8 cellular contexts compared by ENCODE assay signal in genomic region chr5:79200573-79201183, GRCh38. TPM values are rescaled to one million over a fixed set of nuclear protein-coding genes. Genes with fewer than 3 reads are reported as not detected.
DNase-seq lines count a peak whose midpoint lies in the region; ATAC-seq and TF ChIP-seq lines count a peak whose summit lies in the region.

No MANE protein-coding gene starts in this region.

- no peaks in the 10 kb centered on the region for H3K9me3 Mint-ChIP-seq in naive B cell
- H3K9me3 Mint-ChIP-seq in activated CD4-positive, alpha-beta T cell treated with anti-CD3 and anti-CD28 coated beads, Interleukin-2, amount 10 ng/mL, durations not matched to agents 24 days and 14 days, result no peaks in the 10 kb centered on the region
- H3K9me3 Mint-ChIP-seq in activated CD8-positive, alpha-beta memory T cell treated with anti-CD3 and anti-CD28 coated beads, Interleukin-2, amount 10 ng/mL, durations not matched to agents 7 days and 5 days (ENCODE audit: low read depth), result no peaks in the 10 kb centered on the region

- DNase-seq in EL (peak; percentile 18), HuH-7.5 (ENCODE audit: low spot score) (peak; percentile 25), astrocyte of the spinal cord (ENCODE audit: low read depth, low spot score) (no peak), naive B cell (no peak)
- no peak for DNase-seq in activated CD4-positive, alpha-beta T cell treated with anti-CD3 and anti-CD28 coated beads, Interleukin-2, amount 10 ng/mL, durations not matched to agents 24 days and 14 days
- no peak for DNase-seq in activated CD8-positive, alpha-beta memory T cell treated with anti-CD3 and anti-CD28 coated beads, Interleukin-2, amount 10 ng/mL, durations not matched to agents 7 days and 5 days

- no peaks in the 10 kb centered on the region for H3K36me3 Mint-ChIP-seq in naive B cell
- H3K36me3 Mint-ChIP-seq in activated CD4-positive, alpha-beta T cell treated with anti-CD3 and anti-CD28 coated beads, Interleukin-2, amount 10 ng/mL, durations not matched to agents 24 days and 14 days (ENCODE audit: low read depth), result no peaks in the 10 kb centered on the region
- no peaks in the 10 kb centered on the region for H3K36me3 Mint-ChIP-seq in activated CD8-positive, alpha-beta memory T cell treated with anti-CD3 and anti-CD28 coated beads, Interleukin-2, amount 10 ng/mL, durations not matched to agents 7 days and 5 days

- peak; percentile 69 for TF ChIP-seq CTCF in astrocyte of the spinal cord (IDR thresholded peaks at IDR 0.05; ENCODE audit: low read depth, low read length)

- intact Hi-C loops in activated CD4-positive, alpha-beta T cell treated with anti-CD3 and anti-CD28 coated beads, Interleukin-2, amount 10 ng/mL, durations not matched to agents 24 days and 14 days (cut with micrococcal nuclease), result no loop called here

- H3K4me3 ChIP-seq in astrocyte of the spinal cord (ENCODE audit: low read depth, low read length), result no peak overlapping the region

- peak; percentile 41 to 56 for ATAC-seq in naive B cell (ENCODE audit: low read depth in 2 of 2)
- ATAC-seq in GM21526 (IDR thresholded peaks at IDR 0.05; ENCODE audit: low FRiP score, unreplicated experiment), result no peak
- ATAC-seq in activated CD8-positive, alpha-beta memory T cell treated with anti-CD3 and anti-CD28 coated beads, Interleukin-2, amount 10 ng/mL, durations not matched to agents 7 days and 5 days, result no peak
- no peak for ATAC-seq in GM21390 (IDR thresholded peaks at IDR 0.05; ENCODE audit: unreplicated experiment)

- no peak overlapping the region for H3K27ac Mint-ChIP-seq in naive B cell
- H3K27ac Mint-ChIP-seq in activated CD4-positive, alpha-beta T cell treated with anti-CD3 and anti-CD28 coated beads, Interleukin-2, amount 10 ng/mL, durations not matched to agents 24 days and 14 days, result no peak overlapping the region
- H3K27ac Mint-ChIP-seq in activated CD8-positive, alpha-beta memory T cell treated with anti-CD3 and anti-CD28 coated beads, Interleukin-2, amount 10 ng/mL, durations not matched to agents 7 days and 5 days, result no peak overlapping the region

- CTCF ChIA-PET in activated CD8-positive, alpha-beta memory T cell treated with anti-CD3 and anti-CD28 coated beads, Interleukin-2, amount 10 ng/mL, durations not matched to agents 7 days and 5 days (lab: Charles Lee), result interaction anchor here (0.9 to 1.4 kb wide), 2 partner anchors 34 to 68 kb away, joined by 3 read pairs; no protein-coding TSS in a partner anchor

- H3K4me3 Mint-ChIP-seq in naive B cell, result no peak overlapping the region
- H3K4me3 Mint-ChIP-seq in activated CD4-positive, alpha-beta T cell treated with anti-CD3 and anti-CD28 coated beads, Interleukin-2, amount 10 ng/mL, durations not matched to agents 24 days and 14 days, result no peak overlapping the region
- H3K4me3 Mint-ChIP-seq in activated CD8-positive, alpha-beta memory T cell treated with anti-CD3 and anti-CD28 coated beads, Interleukin-2, amount 10 ng/mL, durations not matched to agents 7 days and 5 days, result no peak overlapping the region

- H3K4me1 Mint-ChIP-seq in naive B cell, result no peaks in the 10 kb centered on the region
- no peaks in the 10 kb centered on the region for H3K4me1 Mint-ChIP-seq in activated CD4-positive, alpha-beta T cell treated with anti-CD3 and anti-CD28 coated beads, Interleukin-2, amount 10 ng/mL, durations not matched to agents 24 days and 14 days
- no peaks in the 10 kb centered on the region for H3K4me1 Mint-ChIP-seq in activated CD8-positive, alpha-beta memory T cell treated with anti-CD3 and anti-CD28 coated beads, Interleukin-2, amount 10 ng/mL, durations not matched to agents 7 days and 5 days

- no peaks in the 10 kb centered on the region for H3K27me3 Mint-ChIP-seq in naive B cell
- no peaks in the 10 kb centered on the region for H3K27me3 Mint-ChIP-seq in activated CD4-positive, alpha-beta T cell treated with anti-CD3 and anti-CD28 coated beads, Interleukin-2, amount 10 ng/mL, durations not matched to agents 24 days and 14 days
- H3K27me3 Mint-ChIP-seq in activated CD8-positive, alpha-beta memory T cell treated with anti-CD3 and anti-CD28 coated beads, Interleukin-2, amount 10 ng/mL, durations not matched to agents 7 days and 5 days, result no peaks in the 10 kb centered on the region

- in situ Hi-C loops in astrocyte of the spinal cord (cut with HindIII; ENCODE audit: low sequenced_read_pairs), result no loop called here

RNA-seq across cellular contexts. Expression of gene JMY, which starts 35.3 kb away (rescaled TPM):
- 1 to 10 TPM; 3.1 to 5.2 (median 4.6) TPM for polyA plus RNA-seq in naive B cell (ENCODE audit: low read depth in 6 of 6)
- 4.5 and 5.6 TPM in 2 replicates for total RNA-seq in activated CD4-positive, alpha-beta T cell treated with anti-CD3 and anti-CD28 coated beads, Interleukin-2, amount 10 ng/mL, durations not matched to agents 24 days and 14 days
- 1 to 10 TPM; 5.1 to 6.1 TPM for total RNA-seq in activated CD8-positive, alpha-beta memory T cell treated with anti-CD3 and anti-CD28 coated beads, Interleukin-2, amount 10 ng/mL, durations not matched to agents 7 days and 5 days

Comparison
In these comparisons a context has a peak if more than half of its experiments do, and no peak if none do; other contexts are left out.
1. DNase-seq: peak in EL (single experiment) and HuH-7.5 (single experiment); none in astrocyte of the spinal cord (single experiment), naive B cell (single experiment), activated CD4-positive, alpha-beta T cell treated with anti-CD3 and anti-CD28 coated beads, Interleukin-2, amount 10 ng/mL, durations not matched to agents 24 days and 14 days (single experiment) and activated CD8-positive, alpha-beta memory T cell treated with anti-CD3 and anti-CD28 coated beads, Interleukin-2, amount 10 ng/mL, durations not matched to agents 7 days and 5 days (single experiment).
2. ATAC-seq: peak in naive B cell (2 of 2); none in GM21526 (single experiment), activated CD8-positive, alpha-beta memory T cell treated with anti-CD3 and anti-CD28 coated beads, Interleukin-2, amount 10 ng/mL, durations not matched to agents 7 days and 5 days (single experiment) and GM21390 (single experiment).